In genomic region chr9:75715360-75715759, GRCh38 we compare ENCODE assay signal across 19 cellular contexts.
"Had no signal": no experiment of that assay in that cellular context is flagged by ENCODE, and none has a peak within 500 bp of the region (broad histone marks: within the 10 kb centered on the region; RNA-seq: fewer than 3 reads in every experiment).

No MANE protein-coding gene starts in this region.

- H3K27ac ChIP-seq: dorsolateral prefrontal cortex, lower lobe of right lung, tibial nerve, uterus had no signal

- H3K9me3 ChIP-seq: lower lobe of right lung, tibial nerve, uterus had no signal

- H3K4me1 Mint-ChIP-seq: activated B cell treated with CpG ODN at 0.5 μM for 24 hours; brain; stimulated activated memory B cell treated with anti-CD40 and anti-IgM and Interleukin-4, amounts not matched to agents 10 μg/mL and 1 μg/mL and 100 μg/mL, for 72 hours had no signal

- H3K4me3 ChIP-seq: dorsolateral prefrontal cortex, lower lobe of right lung, tibial nerve, uterus had no signal

- H3K27me3 Mint-ChIP-seq: activated B cell treated with CpG ODN at 0.5 μM for 24 hours; stimulated activated memory B cell treated with anti-CD40 and anti-IgM and Interleukin-4, amounts not matched to agents 10 μg/mL and 1 μg/mL and 100 μg/mL, for 72 hours had no signal

- H3K36me3 Mint-ChIP-seq: activated naive CD4-positive, alpha-beta T cell treated with anti-CD3 and anti-CD28 coated beads, Interleukin-2, amount 50 U/mL, for 72 hours; brain; stimulated activated memory B cell treated with anti-CD40 and anti-IgM and Interleukin-4, amounts not matched to agents 10 μg/mL and 1 μg/mL and 100 μg/mL, for 72 hours had no signal

- H3K4me1 ChIP-seq: lower lobe of right lung, tibial nerve, uterus had no signal

- H3K9me3 Mint-ChIP-seq: activated B cell treated with CpG ODN at 0.5 μM for 24 hours; activated naive CD4-positive, alpha-beta T cell treated with anti-CD3 and anti-CD28 coated beads, Interleukin-2, amount 50 U/mL, for 72 hours; brain; T-helper 1 cell treated with Interleukin-12 subunit alpha and Interleukin-12 subunit beta and Interleukin-4 antibody, amounts not matched to agents 30 μg/mL and 1 μg/mL, for 36 hours had no signal

- H3K4me3 Mint-ChIP-seq: activated B cell treated with CpG ODN at 0.5 μM for 24 hours; activated CD8-positive, alpha-beta T cell treated with anti-CD3 and anti-CD28 coated beads, Interleukin-2, amount 10 ng/mL, durations not matched to agents 7 days and 5 days; brain; nephron; stimulated activated memory B cell treated with anti-CD40 and anti-IgM and Interleukin-4, amounts not matched to agents 10 μg/mL and 1 μg/mL and 100 μg/mL, for 72 hours; T-helper 1 cell treated with Interleukin-12 subunit alpha and Interleukin-12 subunit beta and Interleukin-4 antibody, amounts not matched to agents 30 μg/mL and 1 μg/mL, for 36 hours had no signal

- H3K27ac Mint-ChIP-seq: activated B cell treated with CpG ODN at 0.5 μM for 24 hours; activated CD8-positive, alpha-beta T cell treated with anti-CD3 and anti-CD28 coated beads, Interleukin-2, amount 10 ng/mL, durations not matched to agents 7 days and 5 days; activated naive CD4-positive, alpha-beta T cell treated with anti-CD3 and anti-CD28 coated beads, Interleukin-2, amount 50 U/mL, for 72 hours; brain; nephron; stimulated activated memory B cell treated with anti-CD40 and anti-IgM and Interleukin-4, amounts not matched to agents 10 μg/mL and 1 μg/mL and 100 μg/mL, for 72 hours; T-helper 1 cell treated with Interleukin-12 subunit alpha and Interleukin-12 subunit beta and Interleukin-4 antibody, amounts not matched to agents 30 μg/mL and 1 μg/mL, for 36 hours had no signal

- H3K36me3 ChIP-seq: lower lobe of right lung, tibial nerve, uterus had no signal

- H3K27me3 ChIP-seq: tibial nerve, uterus had no signal

- DNase-seq: activated B cell treated with CpG ODN at 0.5 μM for 24 hours; activated CD4-positive, alpha-beta T cell treated with anti-CD3 and anti-CD28 coated beads for 48 hours; activated CD8-positive, alpha-beta memory T cell treated with anti-CD3 and anti-CD28 coated beads, Interleukin-2, amount 50 U/mL, for 4 hours; activated CD8-positive, alpha-beta T cell treated with anti-CD3 and anti-CD28 coated beads, Interleukin-2, amount 10 ng/mL, durations not matched to agents 7 days and 5 days; activated gamma-delta T cell; activated T-cell treated with anti-CD3 and anti-CD28 coated beads, Interleukin-2, amount 50 U/mL, for 48 hours; dorsolateral prefrontal cortex; glutamatergic neuron; kidney glomerular epithelial cell; lower lobe of right lung; nucleus accumbens; stimulated activated CD4-positive, alpha-beta T cell treated with anti-CD3 and anti-CD28 coated beads, Interleukin-2, amount 100 ng/mL, for 48 hours; uterus had no signal
